ENCODE assay signal across 1 cellular context in the genomic region with DNA sequence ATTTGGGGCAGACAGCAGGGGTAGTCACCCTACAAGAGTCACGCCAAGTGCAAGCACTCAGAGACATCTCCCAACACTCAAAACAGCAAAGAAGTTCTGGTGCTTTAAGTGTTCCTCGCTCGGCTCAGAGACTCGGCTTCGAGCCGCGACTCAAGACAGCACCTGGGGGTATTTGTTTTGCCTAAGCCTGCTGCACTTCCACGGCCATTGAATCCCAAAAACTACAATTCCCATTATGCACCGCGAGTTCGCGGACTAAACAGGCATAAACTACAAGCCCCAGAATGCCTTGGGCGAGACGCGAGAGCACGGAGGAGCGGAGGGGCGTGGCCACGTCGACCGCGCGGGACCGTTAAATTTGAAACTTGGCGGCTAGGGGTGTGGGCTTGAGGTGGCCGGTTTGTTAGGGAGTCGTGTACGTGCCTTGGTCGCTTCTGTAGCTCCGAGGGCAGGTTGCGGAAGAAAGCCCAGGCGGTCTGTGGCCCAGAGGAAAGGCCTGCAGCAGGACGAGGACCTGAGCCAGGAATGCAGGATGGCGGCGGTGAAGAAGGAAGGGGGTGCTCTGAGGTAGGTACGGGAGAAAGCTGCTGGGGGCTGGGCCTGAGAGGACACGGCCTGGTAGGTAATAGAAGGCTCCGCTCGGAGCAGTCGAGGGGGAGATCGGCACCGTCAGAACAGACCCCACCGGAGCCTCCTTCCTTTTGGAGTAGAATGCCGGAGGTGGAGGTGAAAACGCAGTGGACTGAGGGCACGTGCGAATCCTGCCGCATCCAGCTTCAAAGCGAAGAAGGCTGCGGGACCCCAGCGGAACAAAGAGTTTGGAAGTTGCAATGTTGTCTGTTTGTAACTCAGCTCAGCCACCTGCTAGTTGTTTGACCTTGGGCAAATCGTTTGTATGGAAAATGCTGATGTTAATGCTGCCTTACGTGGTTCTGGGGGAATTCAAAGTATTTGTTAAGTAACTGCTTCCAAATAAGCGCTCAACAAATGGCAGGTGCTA.
A peak's percentile ranks its signal among the peaks of the same experiment; 100 is the strongest.
TF ChIP-seq lines count a peak whose summit lies in the region.

TSS of gene BUB1B (plus strand) at position 381 of the 1,000 bp plus-strand sequence. CDS start at position 533, 152 bp downstream.

TF ChIP-seq in HepG2, 621 proteins besides CTCF, POLR2A, EP300 and RAD21 (continued from another document and continues in another):
- TF ChIP-seq ATM (IDR thresholded peaks at IDR 0.05; ENCODE audit: borderline replicate concordance) (no peak), TOPORS (CRISPR knock-in tag; IDR thresholded peaks at IDR 0.05) (peak; percentile 70; the same call in 1 of the 2 replicates), ZNF232 (CRISPR knock-in tag; IDR thresholded peaks at IDR 0.05; ENCODE audit: borderline replicate concordance) (no peak), AGO1 (IDR thresholded peaks at IDR 0.05; ENCODE audit: low read depth, low read length, poor library complexity, severe bottlenecking) (no peak), HOXA5 (CRISPR knock-in tag; IDR thresholded peaks at IDR 0.05) (0 out of 2 replicates have a peak, but pooled peaks have one; percentile 29), NFIB (CRISPR knock-in tag; IDR thresholded peaks at IDR 0.05; ENCODE audit: borderline replicate concordance) (no peak), STAT6 (CRISPR knock-in tag; IDR thresholded peaks at IDR 0.05; ENCODE audit: borderline replicate concordance) (peak; percentile 71; the same call in 1 of the 2 replicates), WIZ (CRISPR knock-in tag; IDR thresholded peaks at IDR 0.05) (no peak), GMEB1 (CRISPR knock-in tag; IDR thresholded peaks at IDR 0.05; ENCODE audit: borderline replicate concordance) (peak; percentile 100), ERF (CRISPR knock-in tag; IDR thresholded peaks at IDR 0.05) (peak; percentile 78), ATF6 (CRISPR knock-in tag; conservative IDR thresholded peaks at IDR 0.05) (no peak; the same call in 1 of the 2 replicates), REL (CRISPR knock-in tag; conservative IDR thresholded peaks at IDR 0.05) (peak; percentile 87; the same call in 1 of the 2 replicates), NR2F6 (IDR thresholded peaks at IDR 0.05) (no peak), NR2F6 (CRISPR knock-in tag; IDR thresholded peaks at IDR 0.05) (peak; percentile 16; the same call in 1 of the 2 replicates), SP4 (CRISPR knock-in tag; IDR thresholded peaks at IDR 0.05) (peak; percentile 99), NR1H2 (CRISPR knock-in tag; IDR thresholded peaks at IDR 0.05; ENCODE audit: borderline replicate concordance, low read depth) (no peak), AHR (CRISPR knock-in tag; IDR thresholded peaks at IDR 0.05) (peak; percentile 82; the same call in 1 of the 2 replicates), ZNF282 (IDR thresholded peaks at IDR 0.05; ENCODE audit: partially characterized antibody) (no peak), BCL3 (CRISPR knock-in tag; IDR thresholded peaks at IDR 0.05) (peak; percentile 87; the same call in 1 of the 2 replicates), GATA4 (IDR thresholded peaks at IDR 0.05; ENCODE audit: borderline replicate concordance, low read depth) (no peak), ZNF879 (CRISPR knock-in tag; IDR thresholded peaks at IDR 0.05) (no peak), ZNF720 (CRISPR knock-in tag; IDR thresholded peaks at IDR 0.05) (no peak), ZNF407 (CRISPR knock-in tag; IDR thresholded peaks at IDR 0.05; ENCODE audit: not compliant biosample characterization) (peak; percentile 50), RFXANK (CRISPR knock-in tag; IDR thresholded peaks at IDR 0.05) (no peak), ZNF724P (CRISPR knock-in tag; IDR thresholded peaks at IDR 0.05; ENCODE audit: borderline replicate concordance) (peak; percentile 96), ZMYM3 (CRISPR knock-in tag; IDR thresholded peaks at IDR 0.05) (no peak; the same call in 1 of the 2 replicates), ISX (CRISPR knock-in tag; conservative IDR thresholded peaks at IDR 0.05) (no peak), NFYC (CRISPR knock-in tag; IDR thresholded peaks at IDR 0.05) (peak; percentile 61; the same call in 1 of the 2 replicates), SNAPC2 (CRISPR knock-in tag; IDR thresholded peaks at IDR 0.05) (peak; percentile 79; the same call in 1 of the 2 replicates), THAP8 (CRISPR knock-in tag; IDR thresholded peaks at IDR 0.05; ENCODE audit: borderline replicate concordance) (peak; percentile 49; the same call in 1 of the 2 replicates), ZNF264 (CRISPR knock-in tag; IDR thresholded peaks at IDR 0.05) (0 out of 2 replicates have a peak, but pooled peaks have one; percentile 24)
- TF ChIP-seq, protein P1, sequence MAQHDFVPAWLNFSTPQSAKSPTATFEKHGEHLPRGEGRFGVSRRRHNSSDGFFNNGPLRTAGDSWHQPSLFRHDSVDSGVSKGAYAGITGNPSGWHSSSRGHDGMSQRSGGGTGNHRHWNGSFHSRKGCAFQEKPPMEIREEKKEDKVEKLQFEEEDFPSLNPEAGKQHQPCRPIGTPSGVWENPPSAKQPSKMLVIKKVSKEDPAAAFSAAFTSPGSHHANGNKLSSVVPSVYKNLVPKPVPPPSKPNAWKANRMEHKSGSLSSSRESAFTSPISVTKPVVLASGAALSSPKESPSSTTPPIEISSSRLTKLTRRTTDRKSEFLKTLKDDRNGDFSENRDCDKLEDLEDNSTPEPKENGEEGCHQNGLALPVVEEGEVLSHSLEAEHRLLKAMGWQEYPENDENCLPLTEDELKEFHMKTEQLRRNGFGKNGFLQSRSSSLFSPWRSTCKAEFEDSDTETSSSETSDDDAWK (CRISPR knock-in tag; IDR thresholded peaks at IDR 0.05), result no peak
- TF ChIP-seq, protein P2, sequence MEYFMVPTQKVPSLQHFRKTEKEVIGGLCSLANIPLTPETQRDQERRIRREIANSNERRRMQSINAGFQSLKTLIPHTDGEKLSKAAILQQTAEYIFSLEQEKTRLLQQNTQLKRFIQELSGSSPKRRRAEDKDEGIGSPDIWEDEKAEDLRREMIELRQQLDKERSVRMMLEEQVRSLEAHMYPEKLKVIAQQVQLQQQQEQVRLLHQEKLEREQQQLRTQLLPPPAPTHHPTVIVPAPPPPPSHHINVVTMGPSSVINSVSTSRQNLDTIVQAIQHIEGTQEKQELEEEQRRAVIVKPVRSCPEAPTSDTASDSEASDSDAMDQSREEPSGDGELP (IDR thresholded peaks at IDR 0.05; ENCODE audit: borderline replicate concordance, low read depth), result peak; percentile 48; the same call in 1 of the 2 replicates
